Comparison of ENCODE assay signal across 9 cellular contexts in the genomic region with DNA sequence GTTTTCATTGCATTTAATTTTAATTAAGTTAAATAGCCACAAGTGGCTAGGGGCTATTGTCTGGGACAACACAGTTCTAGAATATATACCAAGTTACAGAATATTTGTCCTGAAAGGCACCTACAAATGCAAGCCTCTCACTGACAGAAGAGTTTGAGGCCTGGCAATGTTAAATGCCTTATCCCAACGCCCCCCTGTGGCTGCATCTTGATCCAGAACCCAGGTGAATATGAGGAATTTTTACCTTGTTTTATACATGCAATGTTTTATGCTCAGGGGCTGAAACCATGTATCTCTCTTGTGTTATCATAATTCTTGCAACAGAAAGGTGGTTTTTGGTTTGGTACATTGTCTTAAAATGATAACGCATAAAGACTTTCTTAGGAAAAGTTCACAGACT.
DNase-seq lines count a peak whose midpoint lies in the region; ATAC-seq, FAIRE-seq and TF ChIP-seq lines count a peak whose summit lies in the region.
"Had no signal": no experiment of that assay in that cellular context is flagged by ENCODE, and none has a peak within 500 bp of the region (broad histone marks: within the 10 kb centered on the region; RNA-seq: fewer than 3 reads in every experiment).

No MANE protein-coding gene starts in this region.

- H3K9me1 ChIP-seq in keratinocyte (ENCODE audit: control insufficient read depth, extremely low read depth, insufficient read depth, low read length), result no peaks in the 10 kb centered on the region

- dilution Hi-C loops in keratinocyte (cut with MboI; ENCODE audit: extremely low pct_ligation_motif_present, low sequenced_read_pairs), result loop anchor here (25.0 kb wide), 1 partner anchor 281 kb away; no protein-coding TSS in a partner anchor

- H3K9ac ChIP-seq in keratinocyte (ENCODE audit: control insufficient read depth, extremely low read depth, insufficient read depth, low read length), result no peak overlapping the region

- no peak overlapping the region for H2AFZ ChIP-seq in keratinocyte (ENCODE audit: control insufficient read depth, low read length)

- ATAC-seq in RWPE2 (ENCODE audit: low read depth), result no peak
- no peak for ATAC-seq in HG03280 (IDR thresholded peaks at IDR 0.05; ENCODE audit: unreplicated experiment)
- no peak for ATAC-seq in GM19351 (IDR thresholded peaks at IDR 0.05; ENCODE audit: unreplicated experiment)
- ATAC-seq: T-cell had no signal

- DNase-seq in AG10803 (ENCODE audit: low read depth) (no peak), RWPE2 (ENCODE audit: low spot score) (no peak), keratinocyte (ENCODE audit: low read depth, low spot score) (no peak), 8988T (no peak), DMS79 (lab: John Stamatoyannopoulos, UW) (no peak)
- DNase-seq: T-cell had no signal

- H3K79me2 ChIP-seq in keratinocyte (ENCODE audit: control insufficient read depth, insufficient read depth, low read length), result no peaks in the 10 kb centered on the region

- H4K20me1 ChIP-seq in keratinocyte (ENCODE audit: control insufficient read depth, extremely low read depth, insufficient read depth, low read length), result no peaks in the 10 kb centered on the region

- no peak overlapping the region for H3K4me3 ChIP-seq in AG10803 (ENCODE audit: low read length)
- H3K4me3 ChIP-seq in RWPE2 (ENCODE audit: severe bottlenecking), result no peak overlapping the region
- no peak overlapping the region for H3K4me3 ChIP-seq in keratinocyte (ENCODE audit: control insufficient read depth in 2 of 3, extremely low read depth in 1 of 3, insufficient read depth in 2 of 3, low read depth in 1 of 3, low read length in 3 of 3)

- H3K27ac ChIP-seq in RWPE2 (ENCODE audit: poor library complexity, severe bottlenecking) (no peak overlapping the region), keratinocyte (ENCODE audit: control insufficient read depth, insufficient read depth, low read length) (no peak overlapping the region)

- FAIRE-seq in keratinocyte (lab: Jason Lieb, UNC), result no peak

- H3K4me2 ChIP-seq in keratinocyte (ENCODE audit: control insufficient read depth, extremely low read depth, insufficient read depth, low read depth, low read length), result no peak overlapping the region

- H3K9me3 ChIP-seq in RWPE2 (ENCODE audit: severe bottlenecking) (no peaks in the 10 kb centered on the region), keratinocyte (ENCODE audit: control insufficient read depth, low read depth, low read length) (no peaks in the 10 kb centered on the region)

- H3K27me3 ChIP-seq in RWPE2 (ENCODE audit: insufficient read depth, poor library complexity, severe bottlenecking), result no peaks in the 10 kb centered on the region
- H3K27me3 ChIP-seq in keratinocyte (ENCODE audit: control insufficient read depth, extremely low read depth, insufficient read depth, low read length), result no peaks in the 10 kb centered on the region

- H3K4me1 ChIP-seq in RWPE2 (ENCODE audit: insufficient read depth, poor library complexity, severe bottlenecking), result peaks cover 3% of the 10 kb centered on the region
- no peaks in the 10 kb centered on the region for H3K4me1 ChIP-seq in keratinocyte (ENCODE audit: control insufficient read depth, extremely low read depth, insufficient read depth, low read length)

- H3K36me3 ChIP-seq in RWPE2 (ENCODE audit: low read depth) (no peaks in the 10 kb centered on the region), keratinocyte (ENCODE audit: control insufficient read depth in 2 of 2, extremely low read depth in 1 of 2, insufficient read depth in 2 of 2, low read length in 2 of 2) (no peaks in the 10 kb centered on the region)

- peak; percentile 44 for TF ChIP-seq CTCF in AG10803 (conservative IDR thresholded peaks at IDR 0.05; ENCODE audit: low read length)
- TF ChIP-seq CTCF in GM12872 (IDR thresholded peaks at IDR 0.05; ENCODE audit: insufficient read depth, low read depth, low read length), result peak; percentile 46; the same call in 2 of the 3 replicates
- TF ChIP-seq CTCF in RWPE2 (IDR thresholded peaks at IDR 0.05; ENCODE audit: poor library complexity, severe bottlenecking), result peak; percentile 74
- peak; percentile 46 to 63 (median 61) for TF ChIP-seq CTCF in keratinocyte (optimal IDR thresholded peaks at IDR 0.05 in 1 of 3, IDR thresholded peaks at IDR 0.05 in 1 of 3, conservative IDR thresholded peaks at IDR 0.05 in 1 of 3; ENCODE audit: extremely low read depth in 1 of 3, insufficient read depth in 2 of 3, low read length in 3 of 3)
